ENCODE assay signal across 8 cellular contexts in the genomic region with DNA sequence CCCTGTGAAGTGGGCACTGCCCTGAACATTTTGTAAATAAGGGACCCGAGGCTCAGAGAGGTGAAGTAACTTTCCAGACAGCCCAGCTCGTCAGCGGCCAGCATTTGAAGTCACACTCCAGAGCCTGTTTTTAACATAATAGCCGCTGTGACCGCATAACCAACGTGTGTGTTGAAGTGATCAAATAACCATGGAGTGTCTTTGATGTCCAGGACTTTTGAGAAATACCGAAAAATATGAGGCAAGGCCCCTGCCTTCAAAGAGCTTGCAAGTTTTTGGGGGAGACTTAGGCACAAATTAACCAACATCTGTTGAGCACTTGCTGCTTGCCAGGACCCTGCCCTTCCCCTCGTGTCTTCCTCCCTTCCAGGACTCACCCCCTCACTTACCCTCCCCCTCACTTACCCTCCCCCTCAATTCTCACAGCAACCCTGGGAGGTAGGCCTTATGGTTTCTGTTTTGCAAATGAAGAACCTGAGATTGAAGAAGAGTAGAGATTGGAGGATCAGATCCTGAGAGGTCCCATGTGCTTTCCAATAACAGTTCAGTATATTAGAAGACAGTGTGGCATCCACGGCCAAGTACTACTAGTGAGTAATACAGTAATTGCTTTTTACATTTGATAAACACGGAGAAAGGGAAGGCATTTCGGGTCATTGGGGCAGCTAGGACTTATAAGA. TPM values are rescaled to one million over a fixed set of nuclear protein-coding genes. Genes with fewer than 3 reads are reported as not detected.
DNase-seq lines count a peak whose midpoint lies in the region; ATAC-seq lines count a peak whose summit lies in the region.

No MANE protein-coding gene starts in this region.

- H3K36me3 ChIP-seq in effector memory CD4-positive, alpha-beta T cell (ENCODE audit: control insufficient read depth, insufficient read depth, low read length): no peaks in the 10 kb centered on the region
- peaks cover 17% of the 10 kb centered on the region for H3K36me3 ChIP-seq in mesodermal cell (ENCODE audit: control insufficient read depth, insufficient read depth, low read length)

- peak overlapping the region; percentile 89 for H3K27ac ChIP-seq in effector memory CD4-positive, alpha-beta T cell (ENCODE audit: insufficient read depth, low read length, poor library complexity, severe bottlenecking)
- no peak overlapping the region for H3K27ac ChIP-seq in mesodermal cell (ENCODE audit: low read depth, low read length, severe bottlenecking)

- peak; percentile 49 for DNase-seq in SIG-M5 treated with dmso at 0.1 percent for 504 hours (lab: John Stamatoyannopoulos, UW; ENCODE audit: unreplicated experiment)
- no peak for DNase-seq in SIG-M5 (lab: John Stamatoyannopoulos, UW)
- peak; percentile 52 for DNase-seq in NCI-H2227 treated with DMSO at 0.1 percent for 48 hours (lab: John Stamatoyannopoulos, UW)
- DNase-seq in activated CD4-positive, alpha-beta T cell treated with anti-CD3 and anti-CD28 coated beads for 4 hours: peak; percentile 52 to 59
- peak in 2 of 3 donors; percentile 18 to 20 for DNase-seq in effector memory CD4-positive, alpha-beta T cell
- peak; percentile 15 to 43 for DNase-seq in stimulated activated CD8-positive, alpha-beta memory T cell treated with anti-CD3 and anti-CD28 coated beads, Interleukin-7, amount 100 ng/mL, for 48 hours (ENCODE audit: extremely low read depth in 1 of 2, low read depth in 1 of 2)

- no peaks in the 10 kb centered on the region for H3K27me3 ChIP-seq in effector memory CD4-positive, alpha-beta T cell (replicated peaks; ENCODE audit: control insufficient read depth, insufficient read depth, low read length, poor library complexity, severe bottlenecking)

- peak overlapping the region; percentile 95 for H3K4me3 ChIP-seq in effector memory CD4-positive, alpha-beta T cell (ENCODE audit: insufficient read depth, low read depth, low read length, poor library complexity, severe bottlenecking)
- peak overlapping the region; percentile 76 for H3K4me3 ChIP-seq in mesodermal cell (ENCODE audit: extremely low read depth, insufficient read depth, low read length, poor library complexity, severe bottlenecking)

- ATAC-seq in HG02884 (IDR thresholded peaks at IDR 0.05; ENCODE audit: unreplicated experiment): peak; percentile 52

- no peaks in the 10 kb centered on the region for H3K9me3 ChIP-seq in effector memory CD4-positive, alpha-beta T cell (ENCODE audit: control insufficient read depth, low read length)
- no peaks in the 10 kb centered on the region for H3K9me3 ChIP-seq in mesodermal cell (ENCODE audit: control insufficient read depth, low read length)

- H3K4me1 ChIP-seq in effector memory CD4-positive, alpha-beta T cell (ENCODE audit: control insufficient read depth, insufficient read depth, low read length, poor library complexity, severe bottlenecking): peaks cover 15% of the 10 kb centered on the region
- peaks cover 3% of the 10 kb centered on the region for H3K4me1 ChIP-seq in mesodermal cell (ENCODE audit: control insufficient read depth, insufficient read depth, low read length, poor library complexity, severe bottlenecking)

- 4 to 5% methylated on average over 9 to 10 of the region's 11 CpGs for WGBS in mesodermal cell (ENCODE audit: insufficient coverage in 2 of 2), 2 experiments

RNA-seq across cellular contexts. Expression of gene SLC16A1, which starts 1.3 kb away (rescaled TPM):
- polyA plus RNA-seq in mesodermal cell (2013, experiment 1 of 2): 97.9 TPM
- 113 TPM for polyA plus RNA-seq in mesodermal cell (2013, experiment 2 of 2)
